24 cellular contexts compared by ENCODE assay signal in genomic region chr7:1240917-1241509, GRCh38. TPM values are rescaled to one million over a fixed set of nuclear protein-coding genes. Genes with fewer than 3 reads are reported as not detected.
DNase-seq lines count a peak whose midpoint lies in the region; ATAC-seq, FAIRE-seq and TF ChIP-seq lines count a peak whose summit lies in the region.
"Had no signal": no experiment of that assay in that cellular context is flagged by ENCODE, and none has a peak within 500 bp of the region (broad histone marks: within the 10 kb centered on the region; RNA-seq: fewer than 3 reads in every experiment).

No MANE protein-coding gene starts in this region.

- no peak overlapping the region for H3K4ac ChIP-seq in H1 (replicated peaks; ENCODE audit: insufficient read length, low read depth, low read length)

- no peaks in the 10 kb centered on the region for H3K79me1 ChIP-seq in H1 (ENCODE audit: low read depth, low read length)

- TF ChIP-seq CTCF in activated CD8-positive, alpha-beta T cell treated with anti-CD3 and anti-CD28 coated beads for 36 hours (IDR thresholded peaks at IDR 0.05): no peak
- TF ChIP-seq CTCF in H1 (IDR thresholded peaks at IDR 0.05; ENCODE audit: control extremely low read depth in 1 of 3, insufficient read depth in 1 of 3, low read depth in 1 of 3, low read length in 3 of 3) (no peak), neural progenitor cell (IDR thresholded peaks at IDR 0.05) (no peak), Caco-2 (IDR thresholded peaks at IDR 0.05; ENCODE audit: insufficient read depth in 1 of 2, low read depth in 1 of 2, low read length in 1 of 2, severe bottlenecking in 1 of 2, unreplicated experiment in 1 of 2) (no peak)

- TF ChIP-seq RAD21 in H1 (IDR thresholded peaks at IDR 0.05 in 1 of 2, conservative IDR thresholded peaks at IDR 0.05 in 1 of 2; ENCODE audit: low read depth in 2 of 2, low read length in 2 of 2): no peak

- H3K4me3 ChIP-seq in HUES6 (ENCODE audit: low read depth, low read length) (peak overlapping the region; percentile 53), H1 (ENCODE audit: extremely low read depth in 1 of 4, insufficient read depth in 2 of 4, low read depth in 3 of 4, low read length in 4 of 4) (peak overlapping the region in 2 of 4 experiments; percentile 4 to 52; a peak in 3 of 8 replicates), neural progenitor cell (no peak overlapping the region), Caco-2 (ENCODE audit: low read depth, low read length) (no peak overlapping the region)
- H3K4me3 ChIP-seq: right atrium auricular region, testis had no signal

- no peak for DNase-seq in activated CD8-positive, alpha-beta T cell treated with anti-CD3 and anti-CD28 coated beads, Interleukin-2, amount 10 ng/mL, durations not matched to agents 7 days and 5 days
- no peak for DNase-seq in activated CD8-positive, alpha-beta T cell treated with anti-CD3 and anti-CD28 coated beads for 36 hours
- DNase-seq in H1 (ENCODE audit: low read depth in 1 of 2, low spot score in 2 of 2) (no peak), neural progenitor cell (ENCODE audit: low spot score) (peak; percentile 63), NCI-H82 (lab: John Stamatoyannopoulos, UW) (no peak), Caco-2 (no peak), NCI-H526 (lab: John Stamatoyannopoulos, UW) (no peak)
- DNase-seq: ACHN; activated CD4-positive, alpha-beta T cell treated with anti-CD3 and anti-CD28 coated beads for 4 hours; activated T-cell treated with anti-CD3 and anti-CD28 coated beads for 4 hours; GDM1; head of caudate nucleus; RPMI8226; testis had no signal

- no peak overlapping the region for H3K14ac ChIP-seq in H1 (ENCODE audit: insufficient read length)

- no peaks in the 10 kb centered on the region for H3K9me3 ChIP-seq in HUES6 (ENCODE audit: control insufficient read depth, insufficient read depth, low read depth, low read length)
- no peaks in the 10 kb centered on the region for H3K9me3 ChIP-seq in H1 (ENCODE audit: insufficient read depth in 2 of 2, low read depth in 1 of 2, low read length in 1 of 2)
- no peaks in the 10 kb centered on the region for H3K9me3 ChIP-seq in neural progenitor cell (ENCODE audit: low read depth)
- H3K9me3 ChIP-seq in Caco-2: no peaks in the 10 kb centered on the region; the same call in 1 of the 2 replicates
- H3K9me3 ChIP-seq: right atrium auricular region, testis had no signal

- no peak overlapping the region for H2BK20ac ChIP-seq in H1 (ENCODE audit: low read length)

- H3K27me3 ChIP-seq in HUES6 (ENCODE audit: control insufficient read depth, insufficient read depth, low read length): peaks cover 100% of the 10 kb centered on the region
- peaks cover 96 to 99% (median 98%) of the 10 kb centered on the region in 4 experiments for H3K27me3 ChIP-seq in H1 (replicated peaks in 1 of 4; ENCODE audit: control insufficient read depth in 3 of 4, extremely low read depth in 1 of 4, insufficient read depth in 3 of 4, low read length in 3 of 4)
- H3K27me3 ChIP-seq in neural progenitor cell: peaks cover 100% of the 10 kb centered on the region
- peaks cover 3% of the 10 kb centered on the region for H3K27me3 ChIP-seq in Caco-2 (replicated peaks; ENCODE audit: control insufficient read depth, insufficient read depth, low read length)
- H3K27me3 ChIP-seq: testis had no signal

- peaks cover 36% of the 10 kb centered on the region for H3F3A ChIP-seq in neural progenitor cell (ENCODE audit: low read depth)

- H3K27ac ChIP-seq in HUES6 (ENCODE audit: low read depth, low read length) (no peak overlapping the region), H1 (ENCODE audit: low read depth, low read length) (no peak overlapping the region), neural progenitor cell (no peak overlapping the region)
- H3K27ac ChIP-seq: C4-2B, right atrium auricular region, testis had no signal

- CTCF ChIA-PET in activated CD8-positive, alpha-beta T cell treated with anti-CD3 and anti-CD28 coated beads, Interleukin-2, amount 10 ng/mL, durations not matched to agents 7 days and 5 days (lab: Charles Lee): no interaction called here
- CTCF ChIA-PET in activated CD8-positive, alpha-beta T cell treated with anti-CD3 and anti-CD28 coated beads for 36 hours (lab: Charles Lee): interaction anchor here (1.0 to 1.6 kb wide), 3 partner anchors 13 to 191 kb away, joined by 3 to 7 read pairs (median 3); no protein-coding TSS in a partner anchor
- CTCF ChIA-PET in H1 (lab: Charles Lee; ENCODE audit: partially characterized antibody) (interaction anchor here (1.3 to 1.8 kb wide), 3 partner anchors 13 to 192 kb away, joined by 4 to 7 read pairs (median 6); no protein-coding TSS in a partner anchor), Caco-2 (lab: Charles Lee) (no interaction called here)

- BruUV-seq in Caco-2 (replicated peaks; lab: Mats Ljungman, UMichigan): no TSS peak

- H2AFZ ChIP-seq in H1 (ENCODE audit: low read length): no peak overlapping the region
- no peak overlapping the region for H2AFZ ChIP-seq in neural progenitor cell (replicated peaks)

- H3K9me3 Mint-ChIP-seq in activated CD8-positive, alpha-beta T cell treated with anti-CD3 and anti-CD28 coated beads, Interleukin-2, amount 10 ng/mL, durations not matched to agents 7 days and 5 days (ENCODE audit: insufficient read depth): no peaks in the 10 kb centered on the region
- H3K9me3 Mint-ChIP-seq in activated CD8-positive, alpha-beta T cell treated with anti-CD3 and anti-CD28 coated beads for 36 hours: no peaks in the 10 kb centered on the region
- H3K9me3 Mint-ChIP-seq in neural progenitor cell (no peaks in the 10 kb centered on the region), Caco-2 (ENCODE audit: unreplicated experiment) (no peaks in the 10 kb centered on the region)
- H3K9me3 Mint-ChIP-seq: dendritic cell treated with granulocyte-macrophage colony-stimulating factor and Interleukin-4, amounts not matched to agents 40 ng/mL and 50 ng/mL, for 4 days had no signal

- no peaks in the 10 kb centered on the region for H3K4me1 Mint-ChIP-seq in activated CD8-positive, alpha-beta T cell treated with anti-CD3 and anti-CD28 coated beads, Interleukin-2, amount 10 ng/mL, durations not matched to agents 7 days and 5 days (ENCODE audit: low read depth)
- H3K4me1 Mint-ChIP-seq in activated CD8-positive, alpha-beta T cell treated with anti-CD3 and anti-CD28 coated beads for 36 hours (ENCODE audit: low read depth): peaks cover 7% of the 10 kb centered on the region
- H3K4me1 Mint-ChIP-seq in neural progenitor cell (peaks cover 12% of the 10 kb centered on the region), Caco-2 (ENCODE audit: low read depth, unreplicated experiment) (no peaks in the 10 kb centered on the region)

- no peak overlapping the region for H2BK120ac ChIP-seq in H1 (replicated peaks; ENCODE audit: low read depth, low read length)

- POLR2A ChIA-PET in activated CD8-positive, alpha-beta T cell treated with anti-CD3 and anti-CD28 coated beads, Interleukin-2, amount 10 ng/mL, durations not matched to agents 7 days and 5 days (lab: Charles Lee): no interaction called here
- POLR2A ChIA-PET in activated CD8-positive, alpha-beta T cell treated with anti-CD3 and anti-CD28 coated beads for 36 hours (lab: Charles Lee): interaction anchor here (0.6 kb wide), 1 partner anchor 136 kb away, joined by 3 read pairs; no protein-coding TSS in a partner anchor
- POLR2A ChIA-PET in H1 (lab: Charles Lee; ENCODE audit: partially characterized antibody) (interaction anchor here (1.2 to 11.2 kb wide), 5 partner anchors 8 to 19 kb away, joined by 3 to 76 read pairs (median 4); partner anchors contain the start of gene UNCX), Caco-2 (lab: Charles Lee) (no interaction called here)

- no peaks in the 10 kb centered on the region; the same call in 1 of the 2 replicates for H3K23me2 ChIP-seq in H1 (ENCODE audit: low read depth, low read length)

- H4K20me1 ChIP-seq in H1 (replicated peaks in 1 of 2; ENCODE audit: control insufficient read depth in 1 of 2, insufficient read depth in 2 of 2, low read length in 2 of 2) (peaks cover 15 to 33% of the 10 kb centered on the region in 2 experiments), neural progenitor cell (ENCODE audit: low read depth) (peaks cover 93% of the 10 kb centered on the region)

- peaks cover 8% of the 10 kb centered on the region for H3K36me3 Mint-ChIP-seq in activated CD8-positive, alpha-beta T cell treated with anti-CD3 and anti-CD28 coated beads, Interleukin-2, amount 10 ng/mL, durations not matched to agents 7 days and 5 days (ENCODE audit: low read depth)
- no peaks in the 10 kb centered on the region for H3K36me3 Mint-ChIP-seq in activated CD8-positive, alpha-beta T cell treated with anti-CD3 and anti-CD28 coated beads for 36 hours (ENCODE audit: low read depth)
- no peaks in the 10 kb centered on the region for H3K36me3 Mint-ChIP-seq in neural progenitor cell
- H3K36me3 Mint-ChIP-seq in Caco-2 (ENCODE audit: insufficient read depth, unreplicated experiment): no peaks in the 10 kb centered on the region

- H4K5ac ChIP-seq in H1 (ENCODE audit: insufficient read length, low read depth, low read length): no peak overlapping the region

- no peak overlapping the region for H3K9ac ChIP-seq in HUES6 (ENCODE audit: low read length)
- H3K9ac ChIP-seq in H1 (replicated peaks in 1 of 4; ENCODE audit: extremely low read depth in 1 of 4, low read depth in 3 of 4, low read length in 3 of 4): no peak overlapping the region
- no peak overlapping the region for H3K9ac ChIP-seq in neural progenitor cell

- no peak overlapping the region for H2BK15ac ChIP-seq in H1 (ENCODE audit: low read length)

- WGBS in H1 (ENCODE audit: extremely low coverage in 1 of 2, insufficient coverage in 1 of 2, insufficient read length in 1 of 2, insufficient replicate concordance in 2 of 2, low coverage in 1 of 2, low lambda C conversion rate in 2 of 2, missing lambda C conversion rate in 1 of 2), 2 experiments: 3% methylated on average over 25 of the region's 51 CpGs; no CpG with 5 or more reads in 1 of the 2 experiments

- no peak for TF ChIP-seq POLR2A in H1 (IDR thresholded peaks at IDR 0.05; ENCODE audit: control extremely low read depth in 1 of 2, low read depth in 2 of 2, low read length in 2 of 2)

- H3K4me1 ChIP-seq in HUES6 (ENCODE audit: control insufficient read depth, insufficient read depth, low read length) (peaks cover 32% of the 10 kb centered on the region), H1 (replicated peaks in 1 of 4; ENCODE audit: control insufficient read depth in 3 of 4, insufficient read depth in 4 of 4, low read length in 3 of 4) (peaks cover 4 to 24% (median 14%) of the 10 kb centered on the region in 4 experiments), neural progenitor cell (peaks cover 10% of the 10 kb centered on the region), Caco-2 (no peaks in the 10 kb centered on the region)
- H3K4me1 ChIP-seq: testis had no signal

- no peak overlapping the region for H4K8ac ChIP-seq in H1 (ENCODE audit: extremely low read depth, insufficient read depth, low read length)

- H3K36me3 ChIP-seq in HUES6 (ENCODE audit: control insufficient read depth, insufficient read depth, low read length): no peaks in the 10 kb centered on the region
- peaks cover 0 to 13% (median 0%) of the 10 kb centered on the region in 4 experiments; a peak in 1 of 8 replicates for H3K36me3 ChIP-seq in H1 (ENCODE audit: control insufficient read depth in 2 of 4, insufficient read depth in 4 of 4, low read length in 3 of 4)
- H3K36me3 ChIP-seq in neural progenitor cell: no peaks in the 10 kb centered on the region
- H3K36me3 ChIP-seq in Caco-2 (ENCODE audit: control insufficient read depth, insufficient read depth, low read length): no peaks in the 10 kb centered on the region
- H3K36me3 ChIP-seq: right atrium auricular region had no signal

- H3K23ac ChIP-seq in H1 (ENCODE audit: insufficient read length): no peak overlapping the region

- no peak overlapping the region for H2BK12ac ChIP-seq in H1 (ENCODE audit: low read depth, low read length)

- no peak overlapping the region for H3K56ac ChIP-seq in H1 (replicated peaks; ENCODE audit: insufficient read length, low read depth, low read length)

- H3K79me2 ChIP-seq in H1 (ENCODE audit: control insufficient read depth in 1 of 2, insufficient read depth in 2 of 2, low read length in 2 of 2): no peaks in the 10 kb centered on the region
- no peaks in the 10 kb centered on the region for H3K79me2 ChIP-seq in neural progenitor cell (ENCODE audit: low read depth)

- no peak overlapping the region for H4K91ac ChIP-seq in H1 (replicated peaks; ENCODE audit: insufficient read length, low read length)

- H3K27me3 Mint-ChIP-seq in activated CD8-positive, alpha-beta T cell treated with anti-CD3 and anti-CD28 coated beads, Interleukin-2, amount 10 ng/mL, durations not matched to agents 7 days and 5 days (ENCODE audit: low read depth): peaks cover 67% of the 10 kb centered on the region
- peaks cover 64% of the 10 kb centered on the region for H3K27me3 Mint-ChIP-seq in activated CD8-positive, alpha-beta T cell treated with anti-CD3 and anti-CD28 coated beads for 36 hours
- H3K27me3 Mint-ChIP-seq in neural progenitor cell (ENCODE audit: insufficient read depth, low read depth) (peaks cover 80% of the 10 kb centered on the region), Caco-2 (ENCODE audit: insufficient read depth, unreplicated experiment) (peaks cover 22% of the 10 kb centered on the region)

- peak overlapping the region; percentile 32; the same call in 1 of the 2 replicates for H3K18ac ChIP-seq in H1 (ENCODE audit: extremely low read depth, low read length)

- no peak overlapping the region for H2BK5ac ChIP-seq in H1 (ENCODE audit: low read depth, low read length)

- peak overlapping the region; percentile 64 to 70 for H3K4me2 ChIP-seq in H1 (ENCODE audit: insufficient read depth in 1 of 2, low read depth in 2 of 2, low read length in 2 of 2)
- H3K4me2 ChIP-seq in neural progenitor cell: no peak overlapping the region

- intact Hi-C loops in activated CD8-positive, alpha-beta T cell treated with anti-CD3 and anti-CD28 coated beads for 36 hours (cut with micrococcal nuclease): no loop called here
- intact Hi-C loops in Caco-2 (cut with micrococcal nuclease; ENCODE audit: unreplicated experiment): no loop called here

- TF ChIP-seq EP300 in H1 (IDR thresholded peaks at IDR 0.05; ENCODE audit: borderline replicate concordance in 1 of 2, low read depth in 2 of 2, low read length in 2 of 2): no peak

- peak overlapping the region; percentile 46 for H3K27ac Mint-ChIP-seq in activated CD8-positive, alpha-beta T cell treated with anti-CD3 and anti-CD28 coated beads, Interleukin-2, amount 10 ng/mL, durations not matched to agents 7 days and 5 days
- no peak overlapping the region for H3K27ac Mint-ChIP-seq in activated CD8-positive, alpha-beta T cell treated with anti-CD3 and anti-CD28 coated beads for 36 hours
- H3K27ac Mint-ChIP-seq in neural progenitor cell: no peak overlapping the region
- H3K27ac Mint-ChIP-seq in Caco-2 (ENCODE audit: unreplicated experiment): no peak overlapping the region
- H3K27ac Mint-ChIP-seq: dendritic cell treated with granulocyte-macrophage colony-stimulating factor and Interleukin-4, amounts not matched to agents 40 ng/mL and 50 ng/mL, for 4 days had no signal

- no peak for ATAC-seq in activated CD8-positive, alpha-beta T cell treated with anti-CD3 and anti-CD28 coated beads, Interleukin-2, amount 10 ng/mL, durations not matched to agents 7 days and 5 days
- ATAC-seq in activated CD8-positive, alpha-beta T cell treated with anti-CD3 and anti-CD28 coated beads for 36 hours: no peak

- FAIRE-seq in H1 (lab: Jason Lieb, UNC): no peak
- FAIRE-seq: bronchial epithelial cell, HepG2 had no signal

- no peak overlapping the region for H2AK5ac ChIP-seq in H1 (ENCODE audit: low read depth, low read length)

- no peak overlapping the region for H3K4me3 Mint-ChIP-seq in activated CD8-positive, alpha-beta T cell treated with anti-CD3 and anti-CD28 coated beads, Interleukin-2, amount 10 ng/mL, durations not matched to agents 7 days and 5 days
- H3K4me3 Mint-ChIP-seq in activated CD8-positive, alpha-beta T cell treated with anti-CD3 and anti-CD28 coated beads for 36 hours: no peak overlapping the region
- H3K4me3 Mint-ChIP-seq in neural progenitor cell: no peak overlapping the region
- H3K4me3 Mint-ChIP-seq in Caco-2 (ENCODE audit: unreplicated experiment): no peak overlapping the region
- H3K4me3 Mint-ChIP-seq: dendritic cell treated with granulocyte-macrophage colony-stimulating factor and Interleukin-4, amounts not matched to agents 40 ng/mL and 50 ng/mL, for 4 days had no signal

RNA-seq across cellular contexts. Expression of gene UNCX, which starts 8.3 kb away (rescaled TPM):
- total RNA-seq in activated CD8-positive, alpha-beta T cell treated with anti-CD3 and anti-CD28 coated beads, Interleukin-2, amount 10 ng/mL, durations not matched to agents 7 days and 5 days: not detected
- total RNA-seq in activated CD8-positive, alpha-beta T cell treated with anti-CD3 and anti-CD28 coated beads for 36 hours: not detected
- not detected in 2 replicates for total RNA-seq in H1 (2021; fragmentation: NEBNext Ultra II Directional; extraction: Animal tissue kit (Norgen Biotek cat#: 25700))
- polyA plus RNA-seq in H1 (2011; rRNA removed): 0.03 TPM in 1 of 2 replicates, not detected in the other
- polyA plus RNA-seq in H1 (2011; cell fraction: cytosol; rRNA removed): not detected
- not detected for polyA plus RNA-seq in H1 (2011; cell fraction: nucleus; rRNA removed)
- not detected in 4 replicates for polyA plus RNA-seq in H1 (2012, experiment 1 of 2)
- polyA plus RNA-seq in H1 (2012, experiment 2 of 2): not detected
- polyA plus RNA-seq in H1 (2013, experiment 1 of 2): 0.02 TPM
- polyA plus RNA-seq in H1 (2013, experiment 2 of 2): not detected
- polyA minus RNA-seq in H1 (2011; rRNA and poly(A)+ RNA removed): not detected in 2 replicates
- polyA minus RNA-seq in H1 (2011; cell fraction: cytosol; rRNA and poly(A)+ RNA removed): not detected
- not detected for polyA minus RNA-seq in H1 (2011; cell fraction: nucleus; rRNA and poly(A)+ RNA removed)
- total RNA-seq in neural progenitor cell (ENCODE audit: low replicate concordance): not detected in 2 replicates
- total RNA-seq in Caco-2 (2022): not detected in 2 replicates
- total RNA-seq: bronchial epithelial cell, HepG2, liver, M059J, NCI-H460, omental fat pad, right atrium auricular region had no signal
- polyA plus RNA-seq: HepG2, liver had no signal

Comparison
In these comparisons a context has a peak if more than half of its experiments do, and no peak if none do; other contexts are left out.
1. CTCF ChIA-PET loops: an anchor here in activated CD8-positive, alpha-beta T cell treated with anti-CD3 and anti-CD28 coated beads for 36 hours (1.0 to 1.6 kb wide) and H1 (1.3 to 1.8 kb wide); none called in activated CD8-positive, alpha-beta T cell treated with anti-CD3 and anti-CD28 coated beads, Interleukin-2, amount 10 ng/mL, durations not matched to agents 7 days and 5 days and Caco-2.
2. POLR2A ChIA-PET loops: an anchor here in activated CD8-positive, alpha-beta T cell treated with anti-CD3 and anti-CD28 coated beads for 36 hours (0.6 kb wide) and H1 (1.2 to 11.2 kb wide); none called in activated CD8-positive, alpha-beta T cell treated with anti-CD3 and anti-CD28 coated beads, Interleukin-2, amount 10 ng/mL, durations not matched to agents 7 days and 5 days and Caco-2.